8 cellular contexts compared by ENCODE assay signal in the genomic region with DNA sequence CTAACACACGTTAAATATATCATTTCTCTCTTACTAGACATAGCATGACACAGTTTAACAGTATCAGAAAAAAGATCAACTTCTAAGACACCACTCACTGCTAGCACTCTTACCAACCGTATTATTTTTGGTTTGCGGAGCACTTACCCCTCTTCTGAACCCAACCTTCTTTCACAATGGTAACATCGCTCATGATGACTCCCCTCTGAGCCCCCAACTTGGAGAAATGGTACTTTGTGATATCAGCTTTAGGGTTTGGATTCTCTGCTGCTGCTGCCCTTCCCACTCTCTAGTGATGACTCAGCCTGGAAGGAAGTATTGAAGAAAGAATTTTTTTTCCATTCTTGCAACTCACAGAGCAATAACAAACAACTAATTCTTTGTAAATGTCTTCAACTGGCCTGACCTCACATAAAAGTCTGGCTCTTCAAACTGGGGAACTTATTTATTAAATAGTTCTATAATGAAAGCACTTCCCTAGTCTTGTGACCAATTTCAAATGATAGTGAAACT. TPM values are rescaled to one million over a fixed set of nuclear protein-coding genes. Genes with fewer than 3 reads are reported as not detected.
DNase-seq lines count a peak whose midpoint lies in the region.

No MANE protein-coding gene starts in this region.

- H3K9me3 Mint-ChIP-seq in T-helper 2 cell treated with Interferon-gamma antibody and Interleukin-4, amounts not matched to agents 5 μg/mL and 100 μg/mL, for 36 hours: no peaks in the 10 kb centered on the region

- peak; percentile 35 for DNase-seq in Daoy (ENCODE audit: low read depth)
- DNase-seq in T-helper 2 cell treated with Interferon-gamma antibody and Interleukin-4, amounts not matched to agents 5 μg/mL and 100 μg/mL, for 36 hours (ENCODE audit: low spot score): peak; percentile 10
- no peak for DNase-seq in epithelial cell of prostate (ENCODE audit: low read depth, low spot score)
- peak; percentile 21 for DNase-seq in pons (ENCODE audit: low spot score)
- no peak for DNase-seq in amygdala (lab: John Stamatoyannopoulos, UW)
- DNase-seq in stimulated activated naive CD4-positive, alpha-beta T cell (lab: John Stamatoyannopoulos, UW): no peak
- DNase-seq in central memory CD4-positive, alpha-beta T cell: no peak
- no peak for DNase-seq in HT-29 (ENCODE audit: low spot score)

- peaks cover 1% of the 10 kb centered on the region for H3K36me3 Mint-ChIP-seq in T-helper 2 cell treated with Interferon-gamma antibody and Interleukin-4, amounts not matched to agents 5 μg/mL and 100 μg/mL, for 36 hours (ENCODE audit: low read depth)

- H3K27ac ChIP-seq in epithelial cell of prostate: peak overlapping the region; percentile 20

- H3K4me1 Mint-ChIP-seq in T-helper 2 cell treated with Interferon-gamma antibody and Interleukin-4, amounts not matched to agents 5 μg/mL and 100 μg/mL, for 36 hours (ENCODE audit: low read depth): peaks cover 22% of the 10 kb centered on the region

- H3K27ac Mint-ChIP-seq in T-helper 2 cell treated with Interferon-gamma antibody and Interleukin-4, amounts not matched to agents 5 μg/mL and 100 μg/mL, for 36 hours: peak overlapping the region; percentile 72

- peaks cover 9% of the 10 kb centered on the region for H3K27me3 Mint-ChIP-seq in T-helper 2 cell treated with Interferon-gamma antibody and Interleukin-4, amounts not matched to agents 5 μg/mL and 100 μg/mL, for 36 hours (ENCODE audit: low read depth)

- peak overlapping the region; percentile 50 for H3K4me3 Mint-ChIP-seq in T-helper 2 cell treated with Interferon-gamma antibody and Interleukin-4, amounts not matched to agents 5 μg/mL and 100 μg/mL, for 36 hours

RNA-seq across cellular contexts. Expression of a gene that starts 7.0 kb away (rescaled TPM):
- total RNA-seq in Daoy (2014; rRNA removed; shearing (Covaris generic)): 11.9 and 22.3 TPM in 2 replicates
- not detected in 2 replicates for total RNA-seq in HT-29 (2014; rRNA removed; shearing (Covaris generic))

Comparison
In these comparisons a context has a peak if more than half of its experiments do, and no peak if none do; other contexts are left out.
1. DNase-seq: peak in Daoy (single experiment), T-helper 2 cell treated with Interferon-gamma antibody and Interleukin-4, amounts not matched to agents 5 μg/mL and 100 μg/mL, for 36 hours (single experiment) and pons (single experiment); none in epithelial cell of prostate (single experiment), amygdala (0 of 56), stimulated activated naive CD4-positive, alpha-beta T cell (0 of 6), central memory CD4-positive, alpha-beta T cell (single experiment) and HT-29 (single experiment).
2. RNA of a gene that starts 7.0 kb away (total RNA-seq): 11.9 to 22.3 TPM in Daoy; not detected in HT-29; every median in the first group is over 10 times any median in the second.